17 cellular contexts compared by ENCODE assay signal in genomic region chr6:11368264-11368663, GRCh38.
DNase-seq lines count a peak whose midpoint lies in the region; ATAC-seq, FAIRE-seq and TF ChIP-seq lines count a peak whose summit lies in the region.
"Had no signal": no experiment of that assay in that cellular context is flagged by ENCODE, and none has a peak within 500 bp of the region (broad histone marks: within the 10 kb centered on the region; RNA-seq: fewer than 3 reads in every experiment).

No MANE protein-coding gene starts in this region.

- H3K4me2 ChIP-seq in HepG2 (ENCODE audit: low read depth, low read length): peak overlapping the region; percentile 67
- H3K4me2 ChIP-seq in osteoblast (ENCODE audit: insufficient read depth, low read length): no peak overlapping the region
- H3K4me2 ChIP-seq in Karpas-422 (ENCODE audit: low read depth, low read length, poor library complexity, severe bottlenecking): no peak overlapping the region

- H3K27me3 ChIP-seq in heart left ventricle (no peaks in the 10 kb centered on the region), HepG2 (ENCODE audit: control insufficient read depth in 1 of 2, insufficient read depth in 2 of 2, low read length in 2 of 2) (no peaks in the 10 kb centered on the region), upper lobe of left lung (no peaks in the 10 kb centered on the region), osteoblast (ENCODE audit: insufficient read depth, low read length) (no peaks in the 10 kb centered on the region), Karpas-422 (ENCODE audit: low read length) (no peaks in the 10 kb centered on the region)
- H3K27me3 ChIP-seq: spleen had no signal

- H3K36me3 ChIP-seq in heart left ventricle (no peaks in the 10 kb centered on the region), HepG2 (replicated peaks in 1 of 2; ENCODE audit: control insufficient read depth in 1 of 2, insufficient read depth in 2 of 2, low read length in 2 of 2) (no peaks in the 10 kb centered on the region), upper lobe of left lung (no peaks in the 10 kb centered on the region), osteoblast (ENCODE audit: insufficient read depth, low read length) (no peaks in the 10 kb centered on the region), Karpas-422 (ENCODE audit: insufficient read depth, low read length) (no peaks in the 10 kb centered on the region)

- no peak for TF ChIP-seq RAD21 in HepG2 (CRISPR knock-in tag; IDR thresholded peaks at IDR 0.05)

- H4K20me1 ChIP-seq in HepG2 (ENCODE audit: insufficient read depth, low read length) (no peaks in the 10 kb centered on the region), osteoblast (ENCODE audit: insufficient read depth, low read length) (no peaks in the 10 kb centered on the region), Karpas-422 (ENCODE audit: insufficient read depth, low read depth, low read length) (no peaks in the 10 kb centered on the region)

- no peaks in the 10 kb centered on the region for H3K9me3 ChIP-seq in heart left ventricle
- H3K9me3 ChIP-seq in HepG2 (ENCODE audit: low read length): no peaks in the 10 kb centered on the region
- H3K9me3 ChIP-seq in upper lobe of left lung: no peaks in the 10 kb centered on the region
- H3K9me3 ChIP-seq in osteoblast (ENCODE audit: low read depth, low read length): no peaks in the 10 kb centered on the region
- H3K9me3 ChIP-seq in Karpas-422 (ENCODE audit: low read length): no peaks in the 10 kb centered on the region
- H3K9me3 ChIP-seq: spleen had no signal

- H3K27ac ChIP-seq in heart left ventricle (peak overlapping the region; percentile 71 to 95 (median 86)), HepG2 (ENCODE audit: extremely low read length, insufficient read depth, low read length) (peak overlapping the region; percentile 94), upper lobe of left lung (peak overlapping the region; percentile 83 to 96 (median 90)), osteoblast (ENCODE audit: low read depth, low read length) (no peak overlapping the region), Karpas-422 (ENCODE audit: low read length) (no peak overlapping the region)
- H3K27ac ChIP-seq: C4-2B had no signal

- TF ChIP-seq CTCF in heart left ventricle (IDR thresholded peaks at IDR 0.05) (no peak), astrocyte of the spinal cord (IDR thresholded peaks at IDR 0.05; ENCODE audit: low read depth, low read length) (no peak), HepG2 (CRISPR knock-in tag; IDR thresholded peaks at IDR 0.05) (no peak), upper lobe of left lung (IDR thresholded peaks at IDR 0.05) (no peak), osteoblast (IDR thresholded peaks at IDR 0.05; ENCODE audit: extremely low read depth, low read depth, low read length) (no peak)

- H2AFZ ChIP-seq in HepG2 (ENCODE audit: low read length) (no peak overlapping the region), osteoblast (ENCODE audit: low read length) (no peak overlapping the region), Karpas-422 (ENCODE audit: low read length) (no peak overlapping the region)

- WGBS in heart left ventricle, 4 donors: 92 to 94% (median 93%) methylated on average over 5 of the region's 5 CpGs
- 89% methylated on average over 5 of the region's 5 CpGs for WGBS in HepG2 (ENCODE audit: low lambda C conversion rate)
- 90 to 95% methylated on average over 5 of the region's 5 CpGs for WGBS in upper lobe of left lung, 2 donors

- H3K4me1 ChIP-seq in heart left ventricle: peaks cover 4 to 88% (median 40%) of the 10 kb centered on the region in 12 donors
- H3K4me1 ChIP-seq in HepG2 (ENCODE audit: insufficient read depth, low read length): peaks cover 75% of the 10 kb centered on the region
- H3K4me1 ChIP-seq in upper lobe of left lung: peaks cover 48 to 68% (median 62%) of the 10 kb centered on the region in 4 donors
- peaks cover 10% of the 10 kb centered on the region for H3K4me1 ChIP-seq in osteoblast (ENCODE audit: insufficient read depth, low read length)
- peaks cover 10% of the 10 kb centered on the region for H3K4me1 ChIP-seq in Karpas-422 (ENCODE audit: low read length)

- H3K79me2 ChIP-seq in HepG2 (ENCODE audit: insufficient read depth, low read length): peaks cover 4% of the 10 kb centered on the region
- H3K79me2 ChIP-seq in osteoblast (ENCODE audit: insufficient read depth, low read length): no peaks in the 10 kb centered on the region
- H3K79me2 ChIP-seq in Karpas-422 (ENCODE audit: low read length): no peaks in the 10 kb centered on the region

- CTCF ChIA-PET in HepG2 (lab: Yijun Ruan, JAX; ENCODE audit: low intra/inter-chr PET ratio, low total read pairs): no interaction called here

- FAIRE-seq in HepG2 (lab: Jason Lieb, UNC): no peak
- FAIRE-seq: endometrium had no signal

- TF ChIP-seq POLR2A in heart left ventricle (IDR thresholded peaks at IDR 0.05) (no peak), HepG2 (IDR thresholded peaks at IDR 0.05; ENCODE audit: insufficient read depth in 1 of 2, low read depth in 2 of 2, low read length in 2 of 2) (no peak), upper lobe of left lung (IDR thresholded peaks at IDR 0.05) (no peak)

- no peak for TF ChIP-seq EP300 in HepG2 (IDR thresholded peaks at IDR 0.05; ENCODE audit: low read depth in 2 of 2, low read length in 2 of 2)
- no peak for TF ChIP-seq EP300 in HepG2 (CRISPR knock-in tag; IDR thresholded peaks at IDR 0.05; ENCODE audit: borderline replicate concordance)
- no peak for TF ChIP-seq EP300 in upper lobe of left lung (IDR thresholded peaks at IDR 0.05)

- H3K4me3 ChIP-seq in heart left ventricle (no peak overlapping the region), astrocyte of the spinal cord (ENCODE audit: low read depth, low read length) (no peak overlapping the region), HepG2 (replicated peaks in 1 of 3; ENCODE audit: insufficient read depth in 1 of 3, low read depth in 2 of 3, low read length in 3 of 3) (no peak overlapping the region), upper lobe of left lung (no peak overlapping the region), osteoblast (ENCODE audit: insufficient read depth, low read length) (no peak overlapping the region), Karpas-422 (ENCODE audit: low read length) (no peak overlapping the region)
- H3K4me3 ChIP-seq: spleen had no signal

- H3K9me2 ChIP-seq in Karpas-422 (replicated peaks; ENCODE audit: insufficient read depth, low read length): no peaks in the 10 kb centered on the region

- H3K9ac ChIP-seq in HepG2 (ENCODE audit: insufficient read depth, low read depth, low read length): peak overlapping the region; percentile 76
- no peak overlapping the region for H3K9ac ChIP-seq in Karpas-422 (ENCODE audit: low read length)

- in situ Hi-C loops in astrocyte of the spinal cord (cut with HindIII; ENCODE audit: low sequenced_read_pairs) (no loop called here), HepG2 (cut with HindIII; ENCODE audit: extremely low pct_ligation_motif_present, low pct_unique_long_range_greater_than_20kb) (loop anchor here (10.0 kb wide), 1 partner anchor 127 kb away; no protein-coding TSS in a partner anchor)

- BruUV-seq in HepG2 (replicated peaks; lab: Mats Ljungman, UMichigan): no TSS peak

- ATAC-seq in heart left ventricle (no peak), left cardiac atrium (no peak), HepG2 (no peak), upper lobe of left lung (ENCODE audit: low FRiP score in 2 of 2) (no peak), GM21390 (IDR thresholded peaks at IDR 0.05; ENCODE audit: unreplicated experiment) (no peak)
- ATAC-seq: WTC11 had no signal

- POLR2A ChIA-PET in HepG2 (lab: Yijun Ruan, JAX): interaction anchor here (1.0 to 2.9 kb wide), 22 partner anchors 9 to 357 kb away, joined by 3 to 37 read pairs (median 9); partner anchors contain the start of gene NEDD9

- intact Hi-C loops in heart left ventricle (cut with DNase I) (loop anchor here in 6 of 10 donors (5.0 to 10.0 kb wide), 7 partner anchors 54 to 153 kb away; partner anchors contain the start of gene NEDD9 (in 2 of the 6)), left cardiac atrium (cut with DNase I) (loop anchor here (10.0 kb wide), 2 partner anchors 47 to 133 kb away; partner anchors contain the start of gene NEDD9 (in 1 of the 2)), HepG2 (cut with micrococcal nuclease; ENCODE audit: unreplicated experiment) (no loop called here)

- DNase-seq in heart left ventricle (no peak), left cardiac atrium (no peak), astrocyte of the spinal cord (ENCODE audit: low read depth, low spot score) (peak; percentile 78), HepG2 (ENCODE audit: low spot score) (peak; percentile 24), upper lobe of left lung (no peak), osteoblast (ENCODE audit: insufficient read length, low spot score, missing footprints) (no peak), Karpas-422 (no peak)
- DNase-seq: DMS79, NCI-H2029, posterior cingulate gyrus, SIG-M5, spleen, trophoblast cell had no signal

TF ChIP-seq in HepG2, 621 proteins besides CTCF, POLR2A, EP300 and RAD21 (continues in another document):
- TF ChIP-seq ZC3H4 (CRISPR knock-in tag; IDR thresholded peaks at IDR 0.05; ENCODE audit: borderline replicate concordance) (0 out of 2 replicates have a peak, but pooled peaks have one; percentile 3), ZNF768 (CRISPR knock-in tag; IDR thresholded peaks at IDR 0.05) (no peak), RBFOX2 (IDR thresholded peaks at IDR 0.05; ENCODE audit: low read depth, low read length) (0 out of 2 replicates have a peak, but pooled peaks have one; percentile 13), YEATS2 (CRISPR knock-in tag; IDR thresholded peaks at IDR 0.05; ENCODE audit: borderline replicate concordance) (no peak), HMG20B (CRISPR knock-in tag; conservative IDR thresholded peaks at IDR 0.05) (no peak), SNAPC5 (CRISPR knock-in tag; IDR thresholded peaks at IDR 0.05; ENCODE audit: borderline replicate concordance) (no peak), ZNF776 (CRISPR knock-in tag; IDR thresholded peaks at IDR 0.05) (no peak), IKZF4 (CRISPR knock-in tag; IDR thresholded peaks at IDR 0.05; ENCODE audit: borderline replicate concordance, low read depth, not compliant biosample characterization) (no peak), ZNF615 (CRISPR knock-in tag; IDR thresholded peaks at IDR 0.05; ENCODE audit: borderline replicate concordance) (no peak), MXD3 (CRISPR knock-in tag; IDR thresholded peaks at IDR 0.05) (no peak), ZNF121 (CRISPR knock-in tag; IDR thresholded peaks at IDR 0.05) (no peak), PRPF4 (IDR thresholded peaks at IDR 0.05; ENCODE audit: low read depth, low read length, poor library complexity, severe bottlenecking) (peak; percentile 39), NBN (conservative IDR thresholded peaks at IDR 0.05) (no peak), CBFB (CRISPR knock-in tag; IDR thresholded peaks at IDR 0.05) (no peak)

Comparison
In these comparisons a context has a peak if more than half of its experiments do, and no peak if none do; other contexts are left out.
1. DNase-seq: peak in astrocyte of the spinal cord (single experiment) and HepG2 (single experiment); none in heart left ventricle (0 of 5), left cardiac atrium (single experiment), upper lobe of left lung (0 of 2), osteoblast (single experiment) and Karpas-422 (single experiment).
2. H3K27ac ChIP-seq: peak in heart left ventricle (12 of 12), HepG2 (single experiment) and upper lobe of left lung (4 of 4); none in osteoblast (single experiment) and Karpas-422 (single experiment).